In the genomic region with DNA sequence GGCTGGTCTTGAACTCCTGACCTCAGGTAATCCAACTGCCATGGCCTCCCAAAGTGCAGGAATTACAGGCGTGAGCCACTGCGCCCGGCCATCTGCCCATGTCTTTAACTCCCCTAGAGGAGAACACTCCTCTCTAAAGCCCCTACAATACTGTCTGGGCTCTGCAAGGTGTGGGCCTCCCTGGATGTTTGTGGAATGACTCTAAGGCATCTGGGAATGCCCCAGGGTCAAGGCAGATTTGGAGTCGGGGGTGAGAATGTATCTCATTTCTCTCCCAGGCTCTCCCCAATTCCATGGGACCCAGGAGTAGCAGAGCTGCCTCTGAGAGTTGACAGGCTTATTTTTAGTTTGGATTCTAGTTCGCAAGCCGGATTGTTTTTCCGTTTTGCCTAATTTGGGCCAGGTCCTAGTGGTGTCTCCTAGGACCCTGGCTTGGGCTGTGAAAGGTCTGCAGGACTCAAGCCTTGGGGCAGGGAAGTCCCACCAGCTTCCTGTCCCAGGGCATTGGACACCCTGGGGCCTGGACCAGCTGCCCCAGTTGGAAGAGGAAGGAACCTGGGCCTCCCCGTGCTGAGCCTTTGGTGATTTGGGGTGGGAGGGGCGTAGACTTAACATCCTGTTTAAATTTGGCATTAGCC, we compare ENCODE assay signal across 1 cellular context.
TF ChIP-seq lines count a peak whose summit lies in the region.

No MANE protein-coding gene starts in this region.

TF ChIP-seq in GM23338, 12 proteins besides CTCF, POLR2A, EP300 and RAD21 (continued from another document):
- TF ChIP-seq, protein P1, sequence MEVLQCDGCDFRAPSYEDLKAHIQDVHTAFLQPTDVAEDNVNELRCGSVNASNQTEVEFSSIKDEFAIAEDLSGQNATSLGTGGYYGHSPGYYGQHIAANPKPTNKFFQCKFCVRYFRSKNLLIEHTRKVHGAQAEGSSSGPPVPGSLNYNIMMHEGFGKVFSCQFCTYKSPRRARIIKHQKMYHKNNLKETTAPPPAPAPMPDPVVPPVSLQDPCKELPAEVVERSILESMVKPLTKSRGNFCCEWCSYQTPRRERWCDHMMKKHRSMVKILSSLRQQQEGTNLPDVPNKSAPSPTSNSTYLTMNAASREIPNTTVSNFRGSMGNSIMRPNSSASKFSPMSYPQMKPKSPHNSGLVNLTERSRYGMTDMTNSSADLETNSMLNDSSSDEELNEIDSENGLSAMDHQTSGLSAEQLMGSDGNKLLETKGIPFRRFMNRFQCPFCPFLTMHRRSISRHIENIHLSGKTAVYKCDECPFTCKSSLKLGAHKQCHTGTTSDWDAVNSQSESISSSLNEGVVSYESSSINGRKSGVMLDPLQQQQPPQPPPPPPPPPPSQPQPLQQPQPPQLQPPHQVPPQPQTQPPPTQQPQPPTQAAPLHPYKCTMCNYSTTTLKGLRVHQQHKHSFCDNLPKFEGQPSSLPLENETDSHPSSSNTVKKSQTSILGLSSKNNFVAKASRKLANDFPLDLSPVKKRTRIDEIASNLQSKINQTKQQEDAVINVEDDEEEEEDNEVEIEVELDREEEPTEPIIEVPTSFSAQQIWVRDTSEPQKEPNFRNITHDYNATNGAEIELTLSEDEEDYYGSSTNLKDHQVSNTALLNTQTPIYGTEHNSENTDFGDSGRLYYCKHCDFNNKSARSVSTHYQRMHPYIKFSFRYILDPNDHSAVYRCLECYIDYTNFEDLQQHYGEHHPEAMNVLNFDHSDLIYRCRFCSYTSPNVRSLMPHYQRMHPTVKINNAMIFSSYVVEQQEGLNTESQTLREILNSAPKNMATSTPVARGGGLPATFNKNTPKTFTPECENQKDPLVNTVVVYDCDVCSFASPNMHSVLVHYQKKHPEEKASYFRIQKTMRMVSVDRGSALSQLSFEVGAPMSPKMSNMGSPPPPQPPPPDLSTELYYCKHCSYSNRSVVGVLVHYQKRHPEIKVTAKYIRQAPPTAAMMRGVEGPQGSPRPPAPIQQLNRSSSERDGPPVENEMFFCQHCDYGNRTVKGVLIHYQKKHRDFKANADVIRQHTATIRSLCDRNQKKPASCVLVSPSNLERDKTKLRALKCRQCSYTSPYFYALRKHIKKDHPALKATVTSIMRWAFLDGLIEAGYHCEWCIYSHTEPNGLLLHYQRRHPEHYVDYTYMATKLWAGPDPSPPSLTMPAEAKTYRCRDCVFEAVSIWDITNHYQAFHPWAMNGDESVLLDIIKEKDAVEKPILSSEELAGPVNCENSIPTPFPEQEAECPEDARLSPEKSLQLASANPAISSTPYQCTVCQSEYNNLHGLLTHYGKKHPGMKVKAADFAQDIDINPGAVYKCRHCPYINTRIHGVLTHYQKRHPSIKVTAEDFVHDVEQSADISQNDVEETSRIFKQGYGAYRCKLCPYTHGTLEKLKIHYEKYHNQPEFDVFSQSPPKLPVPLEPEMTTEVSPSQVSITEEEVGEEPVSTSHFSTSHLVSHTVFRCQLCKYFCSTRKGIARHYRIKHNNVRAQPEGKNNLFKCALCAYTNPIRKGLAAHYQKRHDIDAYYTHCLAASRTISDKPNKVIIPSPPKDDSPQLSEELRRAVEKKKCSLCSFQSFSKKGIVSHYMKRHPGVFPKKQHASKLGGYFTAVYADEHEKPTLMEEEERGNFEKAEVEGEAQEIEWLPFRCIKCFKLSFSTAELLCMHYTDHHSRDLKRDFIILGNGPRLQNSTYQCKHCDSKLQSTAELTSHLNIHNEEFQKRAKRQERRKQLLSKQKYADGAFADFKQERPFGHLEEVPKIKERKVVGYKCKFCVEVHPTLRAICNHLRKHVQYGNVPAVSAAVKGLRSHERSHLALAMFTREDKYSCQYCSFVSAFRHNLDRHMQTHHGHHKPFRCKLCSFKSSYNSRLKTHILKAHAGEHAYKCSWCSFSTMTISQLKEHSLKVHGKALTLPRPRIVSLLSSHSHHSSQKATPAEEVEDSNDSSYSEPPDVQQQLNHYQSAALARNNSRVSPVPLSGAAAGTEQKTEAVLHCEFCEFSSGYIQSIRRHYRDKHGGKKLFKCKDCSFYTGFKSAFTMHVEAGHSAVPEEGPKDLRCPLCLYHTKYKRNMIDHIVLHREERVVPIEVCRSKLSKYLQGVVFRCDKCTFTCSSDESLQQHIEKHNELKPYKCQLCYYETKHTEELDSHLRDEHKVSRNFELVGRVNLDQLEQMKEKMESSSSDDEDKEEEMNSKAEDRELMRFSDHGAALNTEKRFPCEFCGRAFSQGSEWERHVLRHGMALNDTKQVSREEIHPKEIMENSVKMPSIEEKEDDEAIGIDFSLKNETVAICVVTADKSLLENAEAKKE (CRISPR knock-in tag; IDR thresholded peaks at IDR 0.05), result no peak
- TF ChIP-seq ETS1 (IDR thresholded peaks at IDR 0.05), result no peak
- TF ChIP-seq CREB1 (CRISPR knock-in tag; IDR thresholded peaks at IDR 0.05; ENCODE audit: low read depth), result no peak
- TF ChIP-seq ZNF114 (CRISPR knock-in tag; IDR thresholded peaks at IDR 0.05), result no peak
- TF ChIP-seq NANOG (IDR thresholded peaks at IDR 0.05; ENCODE audit: borderline replicate concordance), result no peak
